ENCODE assay signal across 1 cellular context in genomic region chr16:361341-361871, GRCh38.
A peak's percentile ranks its signal among the peaks of the same experiment; 100 is the strongest.
TF ChIP-seq lines count a peak whose summit lies in the region.

No MANE protein-coding gene starts in this region.

TF ChIP-seq in HepG2, 621 proteins besides CTCF, POLR2A, EP300 and RAD21 (continued from another document):
- TF ChIP-seq MYPOP (CRISPR knock-in tag; IDR thresholded peaks at IDR 0.05) (0 out of 2 replicates have a peak, but pooled peaks have one; percentile 7), U2AF1 (optimal IDR thresholded peaks at IDR 0.05; ENCODE audit: low read depth, low read length) (no peak), KAT8 (CRISPR knock-in tag; IDR thresholded peaks at IDR 0.05) (no peak), HINFP (CRISPR knock-in tag; IDR thresholded peaks at IDR 0.05; ENCODE audit: low read depth) (no peak), FOSL1 (CRISPR knock-in tag; IDR thresholded peaks at IDR 0.05; ENCODE audit: borderline replicate concordance) (no peak), ATF7-NPFF (CRISPR knock-in tag; IDR thresholded peaks at IDR 0.05; ENCODE audit: low read depth) (no peak), ZMYM2 (CRISPR knock-in tag; IDR thresholded peaks at IDR 0.05) (no peak), ZFP36L1 (CRISPR knock-in tag; IDR thresholded peaks at IDR 0.05) (no peak), ZNF44 (CRISPR knock-in tag; IDR thresholded peaks at IDR 0.05) (no peak), BRF2 (CRISPR knock-in tag; IDR thresholded peaks at IDR 0.05) (no peak), IKZF5 (CRISPR knock-in tag; IDR thresholded peaks at IDR 0.05) (no peak), HOXA7 (CRISPR knock-in tag; IDR thresholded peaks at IDR 0.05) (no peak), ZNF619 (CRISPR knock-in tag; IDR thresholded peaks at IDR 0.05) (0 out of 2 replicates have a peak, but pooled peaks have one; percentile 2), TAF1 (CRISPR knock-in tag; IDR thresholded peaks at IDR 0.05) (no peak), ATAD3A (CRISPR knock-in tag; IDR thresholded peaks at IDR 0.05) (no peak), TFDP2 (CRISPR knock-in tag; IDR thresholded peaks at IDR 0.05) (no peak), MZF1 (CRISPR knock-in tag; IDR thresholded peaks at IDR 0.05; ENCODE audit: borderline replicate concordance) (no peak), RFX1 (IDR thresholded peaks at IDR 0.05) (peak; percentile 52; the same call in 1 of the 2 replicates), MED13 (CRISPR knock-in tag; IDR thresholded peaks at IDR 0.05) (no peak), DMAP1 (CRISPR knock-in tag; IDR thresholded peaks at IDR 0.05) (no peak), ZZZ3 (CRISPR knock-in tag; IDR thresholded peaks at IDR 0.05; ENCODE audit: borderline replicate concordance) (no peak), ZNF446 (CRISPR knock-in tag; IDR thresholded peaks at IDR 0.05) (peak; percentile 62; the same call in 1 of the 2 replicates), ZNF136 (CRISPR knock-in tag; IDR thresholded peaks at IDR 0.05; ENCODE audit: low read depth) (no peak), PLRG1 (conservative IDR thresholded peaks at IDR 0.05) (no peak), ZNF230 (CRISPR knock-in tag; IDR thresholded peaks at IDR 0.05) (no peak), NCOA5 (CRISPR knock-in tag; IDR thresholded peaks at IDR 0.05) (no peak), ZBTB33 (CRISPR knock-in tag; IDR thresholded peaks at IDR 0.05) (peak; percentile 46; the same call in 1 of the 2 replicates), ZBTB38 (CRISPR knock-in tag; IDR thresholded peaks at IDR 0.05) (peak; percentile 59), ZNF503 (CRISPR knock-in tag; IDR thresholded peaks at IDR 0.05) (no peak), ZNF724P (CRISPR knock-in tag; IDR thresholded peaks at IDR 0.05; ENCODE audit: borderline replicate concordance) (no peak), MTERF4 (CRISPR knock-in tag; IDR thresholded peaks at IDR 0.05) (peak; percentile 75; the same call in 1 of the 2 replicates), TIGD3 (CRISPR knock-in tag; IDR thresholded peaks at IDR 0.05; ENCODE audit: borderline replicate concordance) (0 out of 2 replicates have a peak, but pooled peaks have one; percentile 20), ZNF607 (CRISPR knock-in tag; IDR thresholded peaks at IDR 0.05; ENCODE audit: borderline replicate concordance) (no peak; the same call in 1 of the 2 replicates), SP2 (CRISPR knock-in tag; IDR thresholded peaks at IDR 0.05) (peak; percentile 24; the same call in 1 of the 2 replicates)
